ENCODE assay signal across 7 cellular contexts in genomic region chr1:24462128-24462527, GRCh38. TPM values are rescaled to one million over a fixed set of nuclear protein-coding genes. Genes with fewer than 3 reads are reported as not detected.
DNase-seq lines count a peak whose midpoint lies in the region; ATAC-seq and TF ChIP-seq lines count a peak whose summit lies in the region.
"Not testable (repeated sequence)": the region's sequence is repeated elsewhere in the genome, so short reads cannot be mapped to it uniquely, and the experiment has no call there.

No MANE protein-coding gene starts in this region.

- H3K36me3 ChIP-seq in SK-N-SH (replicated peaks in 1 of 2; ENCODE audit: control insufficient read depth in 1 of 2, insufficient read depth in 2 of 2, low read length in 1 of 2): peaks cover 7 to 13% of the 10 kb centered on the region in 2 experiments

- not testable (repeated sequence) for H3K4me3 Mint-ChIP-seq in H9; activated naive CD4-positive, alpha-beta T cell treated with anti-CD3 and anti-CD28 coated beads, Interleukin-2, amount 50 U/mL, for 24 hours; chondrocyte (ENCODE audit: unreplicated experiment)

- not testable (repeated sequence) for TF ChIP-seq RAD21 in SK-N-SH (IDR thresholded peaks at IDR 0.05; ENCODE audit: low read length)

- not testable (repeated sequence) for TF ChIP-seq EP300 in SK-N-SH (IDR thresholded peaks at IDR 0.05; ENCODE audit: borderline replicate concordance in 1 of 2, low read depth in 1 of 2, low read length in 1 of 2)

- H3K4me3 ChIP-seq in SK-N-SH (ENCODE audit: low read depth in 2 of 2, low read length in 1 of 2): not testable (repeated sequence)

- H3F3A ChIP-seq in SK-N-SH (replicated peaks; ENCODE audit: insufficient read depth): not testable (repeated sequence)

- CTCF ChIA-PET in SK-N-SH (lab: Yijun Ruan, JAX): not testable (repeated sequence)

- not testable (repeated sequence) for H3K79me1 ChIP-seq in H9 (ENCODE audit: insufficient read depth, low read depth, low read length, poor library complexity, severe bottlenecking)

- not testable (repeated sequence) for H3K4me1 ChIP-seq in H9 (ENCODE audit: insufficient read depth, low read length); foreskin keratinocyte
- peaks cover 0 to 12% of the 10 kb centered on the region in 2 experiments; a peak in 1 of 4 replicates for H3K4me1 ChIP-seq in SK-N-SH (ENCODE audit: control insufficient read depth in 1 of 2, insufficient read depth in 2 of 2, low read depth in 1 of 2, low read length in 1 of 2)

- WGBS in H9 (ENCODE audit: extremely low coverage, insufficient read length, low lambda C conversion rate): no CpG with 5 or more reads among the region's 4 CpGs
- 85% methylated on average over 4 of the region's 4 CpGs for WGBS in SK-N-SH (ENCODE audit: low lambda C conversion rate)

- TF ChIP-seq CTCF in H9 (conservative IDR thresholded peaks at IDR 0.05); SK-N-SH (IDR thresholded peaks at IDR 0.05); chondrocyte (IDR thresholded peaks at IDR 0.05); foreskin keratinocyte (conservative IDR thresholded peaks at IDR 0.05): not testable (repeated sequence)

- not testable (repeated sequence) for H3K9me3 Mint-ChIP-seq in H9; activated naive CD4-positive, alpha-beta T cell treated with anti-CD3 and anti-CD28 coated beads, Interleukin-2, amount 50 U/mL, for 24 hours; chondrocyte (ENCODE audit: low read depth)

- H3K4me2 ChIP-seq in H9 (ENCODE audit: insufficient read depth, insufficient read length, low read length); SK-N-SH: not testable (repeated sequence)

- not testable (repeated sequence) for H3K27ac ChIP-seq in H9 (ENCODE audit: insufficient read length, low read depth, low read length); SK-N-SH (ENCODE audit: low read depth in 2 of 2, low read length in 1 of 2); foreskin keratinocyte

- not testable (repeated sequence) for H2BK120ac ChIP-seq in H9 (ENCODE audit: low read depth, low read length, poor library complexity, severe bottlenecking)

- in situ Hi-C loops in Caki2 (cut with HindIII; ENCODE audit: low pct_unique_long_range_greater_than_20kb, low sequenced_read_pairs): not testable (repeated sequence)

- H3K4me1 Mint-ChIP-seq in H9 (peaks cover 37 to 41% of the 10 kb centered on the region in 2 experiments), chondrocyte (ENCODE audit: low read depth) (peaks cover 28% of the 10 kb centered on the region)
- H3K4me1 Mint-ChIP-seq in activated naive CD4-positive, alpha-beta T cell treated with anti-CD3 and anti-CD28 coated beads, Interleukin-2, amount 50 U/mL, for 24 hours: peaks cover 42% of the 10 kb centered on the region

- not testable (repeated sequence) for H3K27me3 ChIP-seq in H9 (ENCODE audit: insufficient read depth, low read length); SK-N-SH (ENCODE audit: insufficient read depth); foreskin keratinocyte

- H3K9me3 ChIP-seq in H9 (ENCODE audit: control insufficient read depth, low read depth, low read length); SK-N-SH: not testable (repeated sequence)

- not testable (repeated sequence) for H3K18ac ChIP-seq in H9 (ENCODE audit: insufficient read length, low read depth, low read length)

- H3K9me2 ChIP-seq in SK-N-SH: not testable (repeated sequence)

- not testable (repeated sequence) for H2AFZ ChIP-seq in H9 (ENCODE audit: low read length); SK-N-SH (ENCODE audit: low read depth)

- not testable (repeated sequence) for H3K56ac ChIP-seq in H9 (ENCODE audit: insufficient read length, low read depth, low read length)

- not testable (repeated sequence) for H3K27me3 Mint-ChIP-seq in H9 (ENCODE audit: low read depth); activated naive CD4-positive, alpha-beta T cell treated with anti-CD3 and anti-CD28 coated beads, Interleukin-2, amount 50 U/mL, for 24 hours; chondrocyte (ENCODE audit: low read depth)

- H3T11ph ChIP-seq in H9 (ENCODE audit: low read length): not testable (repeated sequence)

- H3K79me2 ChIP-seq in H9 (ENCODE audit: insufficient read depth, low read length); SK-N-SH (ENCODE audit: insufficient read depth): not testable (repeated sequence)

- not testable (repeated sequence) for H4K5ac ChIP-seq in H9 (ENCODE audit: insufficient read length, low read depth, low read length)

- not testable (repeated sequence) for H2AK5ac ChIP-seq in H9 (ENCODE audit: insufficient read length, low read length)

- POLR2A ChIA-PET in SK-N-SH (lab: Yijun Ruan, JAX): not testable (repeated sequence)

- not testable (repeated sequence) for H3K9ac ChIP-seq in H9 (ENCODE audit: extremely low read depth, insufficient read length, low read length); SK-N-SH

- H3K36me3 Mint-ChIP-seq in H9 (ENCODE audit: insufficient read depth in 1 of 3, low read depth in 3 of 3): not testable (repeated sequence)
- H3K36me3 Mint-ChIP-seq in activated naive CD4-positive, alpha-beta T cell treated with anti-CD3 and anti-CD28 coated beads, Interleukin-2, amount 50 U/mL, for 24 hours: peaks cover 32% of the 10 kb centered on the region
- peaks cover 18% of the 10 kb centered on the region for H3K36me3 Mint-ChIP-seq in chondrocyte (ENCODE audit: low read depth)

- H3K23me2 ChIP-seq in H9 (ENCODE audit: insufficient read length, low read depth, low read length, poor library complexity, severe bottlenecking): not testable (repeated sequence)

- not testable (repeated sequence) for H2BK15ac ChIP-seq in H9 (ENCODE audit: low read depth, low read length)

- not testable (repeated sequence) for H3K23ac ChIP-seq in H9 (ENCODE audit: insufficient read length, low read depth, low read length)

- not testable (repeated sequence) for H4K8ac ChIP-seq in H9 (replicated peaks; ENCODE audit: insufficient read length, low read depth, low read length)

- H3K27ac Mint-ChIP-seq in H9 (peak overlapping the region in 2 of 3 experiments; percentile 10 to 40; a peak in 3 of 7 replicates), chondrocyte (ENCODE audit: unreplicated experiment) (peak overlapping the region; percentile 32)
- peak overlapping the region; percentile 81 for H3K27ac Mint-ChIP-seq in activated naive CD4-positive, alpha-beta T cell treated with anti-CD3 and anti-CD28 coated beads, Interleukin-2, amount 50 U/mL, for 24 hours

- not testable (repeated sequence) for H2BK20ac ChIP-seq in H9 (ENCODE audit: low read depth, low read length, poor library complexity, severe bottlenecking)

- H4K20me1 ChIP-seq in H9 (ENCODE audit: control insufficient read depth, insufficient read depth, insufficient read length); SK-N-SH (ENCODE audit: insufficient read depth): not testable (repeated sequence)

- H4K91ac ChIP-seq in H9 (ENCODE audit: insufficient read length, low read depth, low read length): not testable (repeated sequence)

- H3K14ac ChIP-seq in H9 (ENCODE audit: insufficient read depth, low read length): not testable (repeated sequence)

- ATAC-seq in foreskin keratinocyte: not testable (repeated sequence)

- H2BK12ac ChIP-seq in H9 (ENCODE audit: insufficient read length, low read depth, low read length): not testable (repeated sequence)

- DNase-seq in Caki2 (ENCODE audit: low read depth): peak; percentile 36
- DNase-seq in H9; SK-N-SH; chondrocyte (ENCODE audit: low spot score): not testable (repeated sequence)
- peak; percentile 32 for DNase-seq in LoVo (ENCODE audit: low spot score)
- DNase-seq in foreskin keratinocyte: peak; percentile 31 to 40

- not testable (repeated sequence) for H2BK5ac ChIP-seq in H9 (ENCODE audit: insufficient read length, low read length)

- not testable (repeated sequence) for H3K4ac ChIP-seq in H9 (ENCODE audit: low read depth, low read length)

TF ChIP-seq in SK-N-SH, 30 proteins besides CTCF, POLR2A, EP300 and RAD21:
- TF ChIP-seq FOSL2 (IDR thresholded peaks at IDR 0.05; ENCODE audit: borderline replicate concordance, low read depth): 0 out of 2 replicates have a peak, but pooled peaks have one; percentile 15

RNA-seq across cellular contexts. Expression of gene RCAN3, which starts 40.5 kb away (rescaled TPM):
- total RNA-seq in Caki2 (2014; rRNA removed; shearing (Covaris generic); ENCODE audit: low replicate concordance): 4.0 and 13.7 TPM in 2 replicates
- total RNA-seq in H9 (2021) (13.0 TPM in 2 replicates), chondrocyte (14.5 to 16.2 TPM (median 15.2 TPM) in 3 replicates), foreskin keratinocyte (15.2 and 15.9 TPM in 2 replicates)
- polyA plus RNA-seq in SK-N-SH (2012; rRNA removed) (4.8 TPM in 2 replicates), foreskin keratinocyte (6.5 and 6.8 TPM in 2 replicates)
- polyA plus RNA-seq in SK-N-SH (2012; cell fraction: cytosol; rRNA removed): 6.0 and 6.3 TPM in 2 replicates
- polyA plus RNA-seq in SK-N-SH (2012; cell fraction: nucleus; rRNA removed): 5.0 and 6.2 TPM in 2 replicates

RNA-seq across cellular contexts. Expression of gene NIPAL3, which starts 46.5 kb away (rescaled TPM):
- total RNA-seq in Caki2 (2014; rRNA removed; shearing (Covaris generic); ENCODE audit: low replicate concordance): 10.4 and 11.8 TPM in 2 replicates
- total RNA-seq in H9 (2021) (7.7 and 7.9 TPM in 2 replicates), chondrocyte (27.1 to 35.3 TPM (median 29.3 TPM) in 3 replicates), foreskin keratinocyte (42.6 and 46.6 TPM in 2 replicates)
- polyA plus RNA-seq in SK-N-SH (2012; rRNA removed) (20.3 and 28.6 TPM in 2 replicates), foreskin keratinocyte (18.7 and 20.3 TPM in 2 replicates)
- 17.2 and 24.0 TPM in 2 replicates for polyA plus RNA-seq in SK-N-SH (2012; cell fraction: cytosol; rRNA removed)
- polyA plus RNA-seq in SK-N-SH (2012; cell fraction: nucleus; rRNA removed): 17.4 and 17.9 TPM in 2 replicates

RNA-seq across cellular contexts. Expression of gene STPG1, which starts 48.5 kb away (rescaled TPM):
- total RNA-seq in Caki2 (2014; rRNA removed; shearing (Covaris generic); ENCODE audit: low replicate concordance): 7.7 and 9.3 TPM in 2 replicates
- total RNA-seq in H9 (2021): 8.3 and 9.5 TPM in 2 replicates
- 8.6 and 8.7 TPM in 2 replicates for polyA plus RNA-seq in SK-N-SH (2012; rRNA removed)
- polyA plus RNA-seq in SK-N-SH (2012; cell fraction: cytosol; rRNA removed): 6.7 and 8.0 TPM in 2 replicates
- polyA plus RNA-seq in SK-N-SH (2012; cell fraction: nucleus; rRNA removed): 8.3 and 8.9 TPM in 2 replicates
- 5.0 to 6.8 TPM (median 5.8 TPM) in 3 replicates for total RNA-seq in chondrocyte
- 13.2 and 16.4 TPM in 2 replicates for total RNA-seq in foreskin keratinocyte
- polyA plus RNA-seq in foreskin keratinocyte: 12.5 and 14.0 TPM in 2 replicates

Comparison
In these comparisons a context has a peak if more than half of its experiments do, and no peak if none do; other contexts are left out.
1. H3K27ac Mint-ChIP-seq: peak in every context shown above with its lines; median percentile 81 in activated naive CD4-positive, alpha-beta T cell treated with anti-CD3 and anti-CD28 coated beads, Interleukin-2, amount 50 U/mL, for 24 hours; 32 in chondrocyte; 25 in H9.